Comparison of ENCODE assay signal across 8 cellular contexts in the genomic region with DNA sequence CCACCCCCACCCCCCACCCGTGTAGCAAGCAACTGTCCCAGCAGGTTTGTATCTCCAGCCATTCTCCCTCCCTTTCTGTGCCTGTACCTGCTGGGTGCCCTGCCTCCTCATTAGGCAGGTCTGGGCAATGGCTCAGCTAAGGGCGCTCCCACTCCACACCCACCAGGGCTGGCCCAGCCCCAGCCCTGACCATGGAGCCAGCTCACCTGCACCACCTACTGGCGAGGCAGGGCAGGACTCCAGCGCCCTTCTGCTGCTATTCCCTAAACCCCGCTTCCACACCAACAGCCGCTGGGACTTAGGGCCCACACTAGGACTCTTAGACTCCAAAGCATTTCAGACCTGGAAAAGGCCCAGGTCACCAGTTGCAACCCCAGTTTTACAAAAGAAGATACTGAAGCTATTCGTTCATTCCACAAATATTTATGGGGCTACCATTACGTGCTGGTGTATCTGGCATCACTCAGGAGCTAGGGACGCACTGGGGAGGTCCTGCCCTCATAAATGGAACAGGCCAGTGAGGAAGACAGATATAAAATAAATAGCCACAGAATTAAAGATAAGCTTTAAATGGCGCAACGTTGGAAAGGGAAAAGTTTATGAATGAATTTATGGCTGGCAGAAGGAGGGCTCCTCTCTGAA. TPM values are rescaled to one million over a fixed set of nuclear protein-coding genes. Genes with fewer than 3 reads are reported as not detected.
DNase-seq lines count a peak whose midpoint lies in the region; ATAC-seq and TF ChIP-seq lines count a peak whose summit lies in the region.

No MANE protein-coding gene starts in this region.

- no peak overlapping the region for H3K18ac ChIP-seq in mesendoderm (ENCODE audit: low read length)

- no peak overlapping the region for H4K5ac ChIP-seq in mesendoderm (ENCODE audit: low read length)

- H3K23ac ChIP-seq in mesendoderm (ENCODE audit: low read length), result no peak overlapping the region

- BruUV-seq in Calu3 (replicated peaks; lab: Mats Ljungman, UMichigan), result no TSS peak

- no peak overlapping the region for H2BK120ac ChIP-seq in mesendoderm (ENCODE audit: low read depth, low read length)

- H3K4me3 ChIP-seq in mesendoderm (ENCODE audit: low read length), result no peak overlapping the region

- no peak overlapping the region for H3K56ac ChIP-seq in mesendoderm (ENCODE audit: low read length)

- H3K9ac ChIP-seq in mesendoderm (ENCODE audit: low read length), result no peak overlapping the region

- ATAC-seq in HG03175 (IDR thresholded peaks at IDR 0.05; ENCODE audit: unreplicated experiment), result no peak
- no peak for ATAC-seq in left ventricle myocardium superior
- no peak for ATAC-seq in HG03159 (IDR thresholded peaks at IDR 0.05; ENCODE audit: unreplicated experiment)

- peaks cover 45% of the 10 kb centered on the region for H3K27me3 Mint-ChIP-seq in Calu3 (ENCODE audit: unreplicated experiment)

- H3K4me3 Mint-ChIP-seq in Calu3 (ENCODE audit: low read depth, unreplicated experiment), result no peak overlapping the region

- peaks cover 2% of the 10 kb centered on the region for H3K4me1 ChIP-seq in mesendoderm (ENCODE audit: control insufficient read depth, low read depth, low read length)

- intact Hi-C loops in Calu3 (cut with micrococcal nuclease; ENCODE audit: unreplicated experiment) (no loop called here), left ventricle myocardium superior (cut with micrococcal nuclease) (no loop called here)

- H3K9me3 Mint-ChIP-seq in Calu3 (ENCODE audit: low read depth, unreplicated experiment), result no peaks in the 10 kb centered on the region

- no peaks in the 10 kb centered on the region for H3K4me1 Mint-ChIP-seq in Calu3 (ENCODE audit: low read depth, unreplicated experiment)

- no peak overlapping the region for H3K4ac ChIP-seq in mesendoderm (ENCODE audit: low read depth, low read length)

- POLR2A ChIA-PET in HEK293T (lab: Yijun Ruan, JAX), result interaction anchor here (0.6 kb wide), 1 partner anchor 277 kb away, joined by 3 read pairs; no protein-coding TSS in a partner anchor

- H3K36me3 Mint-ChIP-seq in Calu3 (ENCODE audit: insufficient read depth, unreplicated experiment), result no peaks in the 10 kb centered on the region

- TF ChIP-seq CTCF in Calu3 (IDR thresholded peaks at IDR 0.05; ENCODE audit: unreplicated experiment), result peak; percentile 76

- no CpG with 5 or more reads among the region's 11 CpGs for WGBS in mesendoderm (ENCODE audit: extremely low coverage, insufficient coverage, low lambda C conversion rate)

- H3K27ac ChIP-seq in mesendoderm (ENCODE audit: low read depth, low read length), result no peak overlapping the region

- no peak overlapping the region for H3K4me2 ChIP-seq in mesendoderm (ENCODE audit: low read length)

- H3K79me2 ChIP-seq in mesendoderm (ENCODE audit: control insufficient read depth, insufficient read depth, low read length), result no peaks in the 10 kb centered on the region

- H3K27ac Mint-ChIP-seq in Calu3 (ENCODE audit: unreplicated experiment), result no peak overlapping the region

- H2AK5ac ChIP-seq in mesendoderm (ENCODE audit: low read length), result no peak overlapping the region

- no peak overlapping the region for H4K8ac ChIP-seq in mesendoderm (ENCODE audit: low read depth, low read length)

- DNase-seq in Calu3 (peak; percentile 60), HEK293T (ENCODE audit: extremely low spot score) (peak; percentile 83), mesendoderm (peak; percentile 74), amniotic stem cell (lab: John Stamatoyannopoulos, UW) (no peak), left ventricle myocardium superior (no peak)
- peak; percentile 36 to 43 for DNase-seq in activated CD4-positive, alpha-beta T cell treated with anti-CD3 and anti-CD28 coated beads, Interleukin-2, amount 50 U/mL, for 48 hours

- no peak overlapping the region for H2BK5ac ChIP-seq in mesendoderm (ENCODE audit: low read length)

- H3K27me3 ChIP-seq in mesendoderm (ENCODE audit: insufficient read depth, low read length, poor library complexity), result no peaks in the 10 kb centered on the region

- H3K36me3 ChIP-seq in mesendoderm (ENCODE audit: control insufficient read depth, insufficient read depth, low read length), result no peaks in the 10 kb centered on the region

- CTCF ChIA-PET in Calu3 (lab: Charles Lee), result interaction anchor here (0.5 to 1.0 kb wide), 3 partner anchors 58 to 1178 kb away, joined by 3 to 12 read pairs (median 3); no protein-coding TSS in a partner anchor
- CTCF ChIA-PET in HEK293T (lab: Yijun Ruan, JAX), result interaction anchor here (0.7 to 1.9 kb wide), 10 partner anchors 12 to 60 kb away, joined by 3 to 6 read pairs (median 4); a partner anchor contains a TSS

- no peak overlapping the region for H2BK15ac ChIP-seq in mesendoderm (replicated peaks; ENCODE audit: low read depth)

- H3K79me1 ChIP-seq in mesendoderm (ENCODE audit: low read length), result no peaks in the 10 kb centered on the region

TF ChIP-seq in HEK293T, 16 proteins besides CTCF, POLR2A, EP300 and RAD21:
- TF ChIP-seq HDGF (IDR thresholded peaks at IDR 0.05; ENCODE audit: borderline replicate concordance) (no peak), FOXA1 (IDR thresholded peaks at IDR 0.05) (no peak), CTBP1 (IDR thresholded peaks at IDR 0.05; ENCODE audit: borderline replicate concordance) (no peak), L3MBTL2 (conservative IDR thresholded peaks at IDR 0.05) (no peak)

RNA-seq across cellular contexts. Expression of a gene that starts 24.0 kb away (rescaled TPM):
- not detected in 2 replicates for total RNA-seq in Calu3 (2022)
- not detected for polyA plus RNA-seq in mesendoderm (2013, experiment 1 of 2)
- not detected for polyA plus RNA-seq in mesendoderm (2013, experiment 2 of 2)
- not detected for total RNA-seq in left ventricle myocardium superior

RNA-seq across cellular contexts. Expression of a gene that starts 29.3 kb away (rescaled TPM):
- not detected in 2 replicates for total RNA-seq in Calu3 (2022)
- polyA plus RNA-seq in mesendoderm (2013, experiment 1 of 2), result 0.06 TPM
- 0.06 TPM for polyA plus RNA-seq in mesendoderm (2013, experiment 2 of 2)
- not detected for total RNA-seq in left ventricle myocardium superior

RNA-seq across cellular contexts. Expression of a gene that starts 59.9 kb away (rescaled TPM):
- total RNA-seq in Calu3 (2022) (0.38 TPM in 1 of 2 replicates, not detected in the other), left ventricle myocardium superior (not detected)
- not detected for polyA plus RNA-seq in mesendoderm (2013, experiment 1 of 2)
- not detected for polyA plus RNA-seq in mesendoderm (2013, experiment 2 of 2)

Comparison
In these comparisons a context has a peak if more than half of its experiments do, and no peak if none do; other contexts are left out.
1. DNase-seq: peak in Calu3 (single experiment), HEK293T (single experiment), activated CD4-positive, alpha-beta T cell treated with anti-CD3 and anti-CD28 coated beads, Interleukin-2, amount 50 U/mL, for 48 hours (2 of 2) and mesendoderm (single experiment); none in amniotic stem cell (single experiment) and left ventricle myocardium superior (single experiment).